Comparison of ENCODE assay signal across 8 cellular contexts in genomic region chr19:44072543-44073401, GRCh38. TPM values are rescaled to one million over a fixed set of nuclear protein-coding genes. Genes with fewer than 3 reads are reported as not detected.
DNase-seq lines count a peak whose midpoint lies in the region; ATAC-seq and TF ChIP-seq lines count a peak whose summit lies in the region.

No MANE protein-coding gene starts in this region.

- H3K9me3 Mint-ChIP-seq in CD14-positive monocyte, result peaks cover 27 to 56% (median 50%) of the 10 kb centered on the region in 7 donors

- H3K4me1 ChIP-seq in HUES48 (ENCODE audit: control insufficient read depth, insufficient read depth, low read length) (0 out of 2 replicates have a peak, but pooled peaks cover 3% of the 10 kb centered on the region), left lung (peaks cover 5 to 17% of the 10 kb centered on the region in 2 donors), suprapubic skin (peaks cover 19% of the 10 kb centered on the region)

- no peak overlapping the region for H3K27ac Mint-ChIP-seq in CD14-positive monocyte

- H3K27ac ChIP-seq in HUES48 (ENCODE audit: low read depth, low read length) (no peak overlapping the region), brain microvascular endothelial cell (no peak overlapping the region), left lung (no peak overlapping the region), suprapubic skin (no peak overlapping the region)

- peak overlapping the region; percentile 96 to 98 for H3K4me3 Mint-ChIP-seq in CD14-positive monocyte

- peaks cover 3 to 4% (median 3%) of the 10 kb centered on the region in 3 donors for H3K27me3 Mint-ChIP-seq in CD14-positive monocyte (ENCODE audit: low read depth in 3 of 3)

- in situ Hi-C loops in brain microvascular endothelial cell (cut with HindIII; ENCODE audit: low pct_ligation_motif_present, low sequenced_read_pairs), result no loop called here

- TF ChIP-seq POLR2A in suprapubic skin (IDR thresholded peaks at IDR 0.05), result no peak

- H3K9ac ChIP-seq in HUES48 (ENCODE audit: low read depth, low read length), result no peak overlapping the region

- intact Hi-C loops in CD14-positive monocyte (cut with micrococcal nuclease), result loop anchor here in 1 of 2 donors (10.0 kb wide), 1 partner anchor 248 kb away; the partner anchor contains the start of gene ZNF283
- intact Hi-C loops in left lung (cut with DNase I), result no loop called here

- ATAC-seq in left lung, result peak; percentile 45

- no peak for TF ChIP-seq EP300 in suprapubic skin (IDR thresholded peaks at IDR 0.05)

- H3K27me3 ChIP-seq in HUES48 (ENCODE audit: control insufficient read depth, insufficient read depth, low read length) (peaks cover 9% of the 10 kb centered on the region), brain microvascular endothelial cell (replicated peaks) (no peaks in the 10 kb centered on the region), left lung (no peaks in the 10 kb centered on the region), suprapubic skin (no peaks in the 10 kb centered on the region)

- H3K4me1 Mint-ChIP-seq in CD14-positive monocyte, result peaks cover 22% of the 10 kb centered on the region

- H3K36me3 ChIP-seq in HUES48 (ENCODE audit: control insufficient read depth, insufficient read depth, low read length) (peaks cover 8% of the 10 kb centered on the region; the same call in 1 of the 2 replicates), brain microvascular endothelial cell (replicated peaks) (no peaks in the 10 kb centered on the region), left lung (peaks cover 0 to 5% of the 10 kb centered on the region in 2 donors), suprapubic skin (no peaks in the 10 kb centered on the region)

- TF ChIP-seq CTCF in CD14-positive monocyte (IDR thresholded peaks at IDR 0.05), result no peak
- no peak for TF ChIP-seq CTCF in brain microvascular endothelial cell (IDR thresholded peaks at IDR 0.05; ENCODE audit: low read depth, low read length, missing control alignments)
- no peak for TF ChIP-seq CTCF in left lung (IDR thresholded peaks at IDR 0.05)
- TF ChIP-seq CTCF in suprapubic skin (IDR thresholded peaks at IDR 0.05), result no peak

- 28% methylated on average over 14 of the region's 18 CpGs for WGBS in suprapubic skin

- H3K36me3 Mint-ChIP-seq in CD14-positive monocyte, result peaks cover 11% of the 10 kb centered on the region in 2 donors

- DNase-seq in CD14-positive monocyte (ENCODE audit: low spot score), result no peak
- no peak for DNase-seq in brain microvascular endothelial cell
- no peak for DNase-seq in left lung
- DNase-seq in suprapubic skin (ENCODE audit: low spot score in 2 of 2), result no peak
- no peak for DNase-seq in islet precursor cell
- no peak for DNase-seq in activated CD4-positive, alpha-beta T cell treated with anti-CD3 and anti-CD28 coated beads, Interleukin-2, amount 50 U/mL, for 48 hours
- DNase-seq in activated naive CD4-positive, alpha-beta T cell treated with anti-CD3 and anti-CD28 coated beads, Interleukin-2, amount 50 U/mL, for 16 hours, result no peak

- no peaks in the 10 kb centered on the region for H3K9me3 ChIP-seq in HUES48 (ENCODE audit: control insufficient read depth, insufficient read depth, low read length)
- peaks cover 0 to 37% of the 10 kb centered on the region in 2 donors for H3K9me3 ChIP-seq in left lung
- H3K9me3 ChIP-seq in suprapubic skin, result peaks cover 16% of the 10 kb centered on the region

- peak overlapping the region; percentile 75 for H3K4me3 ChIP-seq in HUES48 (ENCODE audit: low read depth, low read length)
- peak overlapping the region; percentile 81 for H3K4me3 ChIP-seq in brain microvascular endothelial cell (ENCODE audit: low read depth, low read length)
- H3K4me3 ChIP-seq in left lung, result peak overlapping the region; percentile 53 to 67
- peak overlapping the region; percentile 61 for H3K4me3 ChIP-seq in suprapubic skin

RNA-seq across cellular contexts. Expression of gene ZNF284, which starts 0.8 kb away (rescaled TPM):
- under 1 TPM; 0.04 to 0.13 TPM for polyA plus RNA-seq in CD14-positive monocyte
- total RNA-seq in left lung, result 1 to 10 TPM; 2.4 to 3.3 TPM
- 1 to 10 TPM; 1.2 to 4.9 (median 1.3) TPM for total RNA-seq in suprapubic skin

RNA-seq across cellular contexts. Expression of gene ZNF223, which starts 20.9 kb away (rescaled TPM):
- 1 to 10 TPM; 1.1 to 1.2 TPM for polyA plus RNA-seq in CD14-positive monocyte
- total RNA-seq in left lung (1 to 10 TPM; 5.0 to 5.1 TPM), suprapubic skin (10 to 100 TPM in 1 of 4 donors, 1 to 10 TPM in 3; 1.3 to 13.4 (median 5.7) TPM)

RNA-seq across cellular contexts. Expression of gene ZNF224, which starts 21.4 kb away (rescaled TPM):
- polyA plus RNA-seq in CD14-positive monocyte, result 1 to 10 TPM; 2.9 to 3.5 TPM
- total RNA-seq in left lung (10 to 100 TPM; 21.6 to 21.7 TPM), suprapubic skin (10 to 100 TPM; 11.5 to 43.9 (median 19.8) TPM)

RNA-seq across cellular contexts. Expression of gene ZNF225, which starts 40.4 kb away (rescaled TPM):
- 1 to 10 TPM in 1 of 2 donors, under 1 TPM in 1; 0.86 to 1.1 TPM for polyA plus RNA-seq in CD14-positive monocyte
- total RNA-seq in left lung, result 1 to 10 TPM; 4.5 to 5.4 TPM
- 1 to 10 TPM; 1.5 to 5.4 (median 3.7) TPM for total RNA-seq in suprapubic skin

RNA-seq across cellular contexts. Expression of gene ZNF222, which starts 47.6 kb away (rescaled TPM):
- 1 to 10 TPM; 1.0 to 1.1 TPM for polyA plus RNA-seq in CD14-positive monocyte
- 1 to 10 TPM; 3.2 to 3.4 TPM for total RNA-seq in left lung
- 1 to 10 TPM; 2.7 to 4.3 (median 3.4) TPM for total RNA-seq in suprapubic skin
